10 cellular contexts compared by ENCODE assay signal in the genomic region with DNA sequence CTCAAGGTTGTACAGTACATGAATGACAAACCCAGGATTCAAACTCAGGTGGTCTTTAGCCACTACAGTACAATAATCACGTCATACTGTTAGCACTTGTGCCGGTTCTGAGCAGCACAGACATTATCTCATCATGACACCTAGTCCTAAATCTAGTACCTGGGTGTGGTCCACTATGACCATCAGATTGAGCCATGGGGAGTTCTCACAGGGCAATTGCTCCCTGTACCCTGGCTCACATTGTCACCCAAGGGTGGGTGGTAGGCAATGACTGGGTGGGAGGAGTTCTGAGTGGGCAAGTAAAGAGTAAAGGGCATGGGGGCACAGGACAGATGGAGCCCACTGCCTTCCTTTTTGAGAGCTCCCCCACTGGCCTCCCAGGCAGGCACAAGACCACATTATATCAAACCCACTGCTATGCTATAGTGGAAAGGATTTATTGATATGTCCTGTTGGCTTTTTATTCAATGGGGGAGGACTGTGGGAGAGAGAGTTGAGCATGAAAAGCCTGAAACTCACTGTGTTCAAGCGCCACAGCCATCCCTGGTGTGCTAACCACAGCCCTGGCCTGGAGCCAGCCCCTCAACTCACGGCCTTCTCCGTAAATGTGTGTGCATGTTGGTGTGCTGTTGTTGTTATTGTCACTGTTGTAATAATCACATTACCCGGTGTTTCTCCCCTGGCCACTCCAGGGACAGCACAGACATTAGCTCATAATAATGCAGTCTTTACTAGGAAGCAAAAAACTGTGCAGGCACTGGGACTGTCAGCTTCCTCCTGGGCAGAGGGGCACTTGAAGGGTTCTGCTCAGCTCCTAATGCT. TPM values are rescaled to one million over a fixed set of nuclear protein-coding genes. Genes with fewer than 3 reads are reported as not detected.
DNase-seq lines count a peak whose midpoint lies in the region; ATAC-seq and TF ChIP-seq lines count a peak whose summit lies in the region.
"Had no signal": no experiment of that assay in that cellular context is flagged by ENCODE, and none has a peak within 500 bp of the region (broad histone marks: within the 10 kb centered on the region; RNA-seq: fewer than 3 reads in every experiment).

No MANE protein-coding gene starts in this region.

- H3K27me3 Mint-ChIP-seq in neural progenitor cell (ENCODE audit: insufficient read depth, low read depth) (no peaks in the 10 kb centered on the region), endothelial cell (ENCODE audit: unreplicated experiment) (peaks cover 9% of the 10 kb centered on the region)

- H3K4me3 Mint-ChIP-seq in neural progenitor cell, result no peak overlapping the region
- no peak overlapping the region for H3K4me3 Mint-ChIP-seq in endothelial cell (ENCODE audit: unreplicated experiment)

- H3K4me1 ChIP-seq in neural progenitor cell (no peaks in the 10 kb centered on the region), GM23248 (ENCODE audit: insufficient read depth) (no peaks in the 10 kb centered on the region)

- no peak for ATAC-seq in GM18909 (IDR thresholded peaks at IDR 0.05; ENCODE audit: poor library complexity, unreplicated experiment)

- H3K4me3 ChIP-seq in neural progenitor cell, result no peak overlapping the region
- H3K4me3 ChIP-seq in GM23248, result no peak overlapping the region
- H3K4me3 ChIP-seq: suprapubic skin had no signal

- H3K9me3 ChIP-seq in neural progenitor cell (ENCODE audit: low read depth) (no peaks in the 10 kb centered on the region), GM23248 (ENCODE audit: low read depth) (no peaks in the 10 kb centered on the region)
- H3K9me3 ChIP-seq: suprapubic skin had no signal

- no peaks in the 10 kb centered on the region for H3K9me2 ChIP-seq in GM23248 (ENCODE audit: insufficient read depth)

- 59 to 60% methylated on average over 6 of the region's 6 CpGs for WGBS in GM23248 (ENCODE audit: low coverage in 1 of 2, low lambda C conversion rate in 2 of 2, missing lambda C conversion rate in 2 of 2), 2 experiments

- no peak overlapping the region for H3K4me2 ChIP-seq in neural progenitor cell
- no peak overlapping the region for H3K4me2 ChIP-seq in GM23248 (ENCODE audit: unreplicated experiment)

- H3K79me2 ChIP-seq in neural progenitor cell (ENCODE audit: low read depth) (no peaks in the 10 kb centered on the region), GM23248 (ENCODE audit: insufficient read depth) (no peaks in the 10 kb centered on the region)

- H2AFZ ChIP-seq in neural progenitor cell (replicated peaks), result no peak overlapping the region
- H2AFZ ChIP-seq in GM23248, result no peak overlapping the region

- no peaks in the 10 kb centered on the region for H3K36me3 ChIP-seq in neural progenitor cell
- H3K36me3 ChIP-seq in GM23248 (ENCODE audit: low read depth), result no peaks in the 10 kb centered on the region
- H3K36me3 ChIP-seq: suprapubic skin had no signal

- no peak overlapping the region for H3K9ac ChIP-seq in neural progenitor cell
- no peak overlapping the region for H3K9ac ChIP-seq in GM23248

- DNase-seq in Caki2 (ENCODE audit: low read depth), result peak; percentile 18
- peak; percentile 82 for DNase-seq in NCI-H2029 treated with DMSO at 0.1 percent for 48 hours (lab: John Stamatoyannopoulos, UW)
- no peak for DNase-seq in neural progenitor cell (ENCODE audit: low spot score)
- no peak for DNase-seq in endothelial cell (ENCODE audit: low spot score)
- DNase-seq in stimulated activated CD4-positive, alpha-beta T cell treated with anti-CD3 and anti-CD28 coated beads, Interleukin-4, amount 100 ng/mL, for 1 hour, result no peak
- no peak for DNase-seq in GM23248
- DNase-seq: effector memory CD4-positive, alpha-beta T cell had no signal

- H3K9me3 Mint-ChIP-seq in neural progenitor cell (no peaks in the 10 kb centered on the region), endothelial cell (ENCODE audit: unreplicated experiment) (no peaks in the 10 kb centered on the region)

- H3K36me3 Mint-ChIP-seq in neural progenitor cell (no peaks in the 10 kb centered on the region), endothelial cell (ENCODE audit: low read depth, unreplicated experiment) (no peaks in the 10 kb centered on the region)

- H3K27ac ChIP-seq in cingulate gyrus (ENCODE audit: low read depth, low read length) (peak overlapping the region; percentile 92), neural progenitor cell (no peak overlapping the region), GM23248 (no peak overlapping the region)
- H3K27ac ChIP-seq: suprapubic skin had no signal

- H3K27me3 ChIP-seq in neural progenitor cell (no peaks in the 10 kb centered on the region), GM23248 (replicated peaks; ENCODE audit: insufficient read depth) (peaks cover 10% of the 10 kb centered on the region; the same call in 1 of the 2 replicates)
- H3K27me3 ChIP-seq: suprapubic skin had no signal

- H3F3A ChIP-seq in neural progenitor cell (ENCODE audit: low read depth), result no peaks in the 10 kb centered on the region
- H3F3A ChIP-seq in GM23248 (ENCODE audit: insufficient read depth), result no peaks in the 10 kb centered on the region

- H3K4me1 Mint-ChIP-seq in neural progenitor cell (peaks cover 11% of the 10 kb centered on the region), endothelial cell (ENCODE audit: unreplicated experiment) (no peaks in the 10 kb centered on the region)

- TF ChIP-seq CTCF in neural progenitor cell (IDR thresholded peaks at IDR 0.05), result no peak
- no peak for TF ChIP-seq CTCF in endothelial cell (IDR thresholded peaks at IDR 0.05; ENCODE audit: unreplicated experiment)

- H4K20me1 ChIP-seq in neural progenitor cell (ENCODE audit: low read depth) (no peaks in the 10 kb centered on the region), GM23248 (ENCODE audit: insufficient read depth) (no peaks in the 10 kb centered on the region)

- H3K27ac Mint-ChIP-seq in neural progenitor cell, result peak overlapping the region; percentile 42
- H3K27ac Mint-ChIP-seq in endothelial cell (ENCODE audit: unreplicated experiment), result no peak overlapping the region

- in situ Hi-C loops in Caki2 (cut with HindIII; ENCODE audit: low pct_unique_long_range_greater_than_20kb, low sequenced_read_pairs) (no loop called here), GM23248 (cut with MboI) (no loop called here)

RNA-seq across cellular contexts. Expression of a gene that starts 27.3 kb away (rescaled TPM):
- 0.23 and 5.9 TPM in 2 replicates for total RNA-seq in Caki2 (2014; rRNA removed; shearing (Covaris generic); ENCODE audit: low replicate concordance)
- total RNA-seq in neural progenitor cell (ENCODE audit: low replicate concordance) (1.0 and 1.6 TPM in 2 replicates), endothelial cell (ENCODE audit: unreplicated experiment) (1.0 TPM)
- total RNA-seq in GM23248 (2014; rRNA removed; shearing (Covaris generic)), result 0.38 and 1.2 TPM in 2 replicates
- polyA plus RNA-seq in GM23248 (2016; fragmentation: Nextera tagmentation; extraction: Ambion mirVana), result 0.09 TPM in 2 replicates

Comparison
In these comparisons a context has a peak if more than half of its experiments do, and no peak if none do; other contexts are left out.
1. DNase-seq: peak in Caki2 (single experiment) and NCI-H2029 treated with DMSO at 0.1 percent for 48 hours (single experiment); none in neural progenitor cell (single experiment), endothelial cell (single experiment), stimulated activated CD4-positive, alpha-beta T cell treated with anti-CD3 and anti-CD28 coated beads, Interleukin-4, amount 100 ng/mL, for 1 hour (single experiment) and GM23248 (single experiment).